Comparison of ENCODE assay signal across 27 cellular contexts in genomic region chr10:128781636-128782035, GRCh38.
"Had no signal": no experiment of that assay in that cellular context is flagged by ENCODE, and none has a peak within 500 bp of the region (broad histone marks: within the 10 kb centered on the region; RNA-seq: fewer than 3 reads in every experiment).

No MANE protein-coding gene starts in this region.

- H3K4me1 ChIP-seq: ascending aorta, gastrocnemius medialis, left ventricle myocardium inferior, stomach, tibial nerve had no signal

- H3K4me3 ChIP-seq: ascending aorta, coronary artery, dorsolateral prefrontal cortex, gastrocnemius medialis, left ventricle myocardium inferior, mucosa of descending colon, ovary, sigmoid colon, stomach, tibial nerve had no signal

- ATAC-seq: gastrocnemius medialis; mucosa of descending colon; stimulated activated naive B cell treated with anti-CD40 and anti-IgM and Interleukin-4, amounts not matched to agents 10 μg/mL and 1 μg/mL and 100 μg/mL, for 72 hours had no signal

- H3K4me1 Mint-ChIP-seq: activated CD4-positive, alpha-beta T cell treated with anti-CD3 and anti-CD28 coated beads, Interleukin-2, amount 10 ng/mL, durations not matched to agents 24 days and 14 days; activated naive CD4-positive, alpha-beta T cell treated with anti-CD3 and anti-CD28 coated beads, Interleukin-2, amount 10 ng/mL, durations not matched to agents 7 days and 5 days; activated naive CD8-positive, alpha-beta T cell treated with anti-CD3 and anti-CD28 coated beads, Interleukin-2, amount 10 ng/mL, durations not matched to agents 7 days and 5 days; nephron progenitor cell; stimulated activated naive B cell treated with anti-CD40 and anti-IgM and Interleukin-4, amounts not matched to agents 10 μg/mL and 1 μg/mL and 100 μg/mL, for 72 hours had no signal

- H3K27me3 ChIP-seq: ascending aorta, ovary, sigmoid colon, stomach, tibial nerve had no signal

- H3K36me3 ChIP-seq: ascending aorta, gastrocnemius medialis, left ventricle myocardium inferior, neutrophil, ovary, sigmoid colon, stomach, tibial nerve had no signal

- H3K9me3 ChIP-seq: ascending aorta, gastrocnemius medialis, left ventricle myocardium inferior, mucosa of descending colon, neutrophil, ovary, sigmoid colon, stomach, tibial nerve had no signal

- H3K36me3 Mint-ChIP-seq: activated CD4-positive, alpha-beta memory T cell treated with anti-CD3 and anti-CD28 coated beads for 36 hours; activated naive CD4-positive, alpha-beta T cell treated with anti-CD3 and anti-CD28 coated beads, Interleukin-2, amount 10 ng/mL, durations not matched to agents 7 days and 5 days; activated naive CD8-positive, alpha-beta T cell treated with anti-CD3 and anti-CD28 coated beads, Interleukin-2, amount 10 ng/mL, durations not matched to agents 7 days and 5 days; brain; stimulated activated naive B cell treated with anti-CD40 and anti-IgM and Interleukin-4, amounts not matched to agents 10 μg/mL and 1 μg/mL and 100 μg/mL, for 72 hours had no signal

- H3K4me3 Mint-ChIP-seq: activated CD4-positive, alpha-beta memory T cell treated with anti-CD3 and anti-CD28 coated beads for 36 hours; activated CD4-positive, alpha-beta T cell treated with anti-CD3 and anti-CD28 coated beads, Interleukin-2, amount 10 ng/mL, durations not matched to agents 24 days and 14 days; activated naive CD4-positive, alpha-beta T cell treated with anti-CD3 and anti-CD28 coated beads, Interleukin-2, amount 10 ng/mL, durations not matched to agents 7 days and 5 days; activated naive CD8-positive, alpha-beta T cell treated with anti-CD3 and anti-CD28 coated beads, Interleukin-2, amount 10 ng/mL, durations not matched to agents 7 days and 5 days; activated T-cell treated with anti-CD3 and anti-CD28 coated beads, Interleukin-2, amount 50 U/mL, for 24 hours; brain; nephron progenitor cell; stimulated activated naive B cell treated with anti-CD40 and anti-IgM and Interleukin-4, amounts not matched to agents 10 μg/mL and 1 μg/mL and 100 μg/mL, for 72 hours had no signal

- DNase-seq: activated CD4-positive, alpha-beta memory T cell treated with anti-CD3 and anti-CD28 coated beads for 36 hours; activated CD4-positive, alpha-beta T cell treated with anti-CD3 and anti-CD28 coated beads, Interleukin-2, amount 10 ng/mL, durations not matched to agents 24 days and 14 days; activated CD4-positive, CD25-positive, alpha-beta regulatory T cell treated with anti-CD3 and anti-CD28 coated beads, Interleukin-2, amount 50 U/mL, for 72 hours; activated CD8-positive, alpha-beta memory T cell treated with anti-CD3 and anti-CD28 coated beads, Interleukin-2, amount 50 U/mL, for 48 hours; activated gamma-delta T cell; activated naive CD4-positive, alpha-beta T cell treated with anti-CD3 and anti-CD28 coated beads, Interleukin-2, amount 10 ng/mL, durations not matched to agents 7 days and 5 days; activated naive CD8-positive, alpha-beta T cell treated with anti-CD3 and anti-CD28 coated beads, Interleukin-2, amount 10 ng/mL, durations not matched to agents 7 days and 5 days; activated T-cell treated with anti-CD3 and anti-CD28 coated beads, Interleukin-2, amount 50 U/mL, for 24 hours; dorsolateral prefrontal cortex; effector memory CD4-positive, alpha-beta T cell; gastrocnemius medialis; glutamatergic neuron; left ventricle myocardium inferior; mucosa of descending colon; nephron progenitor cell; ovary; sigmoid colon; small intestine; stimulated activated naive B cell treated with anti-CD40 and anti-IgM and Interleukin-4, amounts not matched to agents 10 μg/mL and 1 μg/mL and 100 μg/mL, for 72 hours; stomach; T-helper 9 cell had no signal

- H3K27me3 Mint-ChIP-seq: activated naive CD4-positive, alpha-beta T cell treated with anti-CD3 and anti-CD28 coated beads, Interleukin-2, amount 10 ng/mL, durations not matched to agents 7 days and 5 days; activated naive CD8-positive, alpha-beta T cell treated with anti-CD3 and anti-CD28 coated beads, Interleukin-2, amount 10 ng/mL, durations not matched to agents 7 days and 5 days; stimulated activated naive B cell treated with anti-CD40 and anti-IgM and Interleukin-4, amounts not matched to agents 10 μg/mL and 1 μg/mL and 100 μg/mL, for 72 hours had no signal

- H3K27ac Mint-ChIP-seq: activated CD4-positive, alpha-beta memory T cell treated with anti-CD3 and anti-CD28 coated beads for 36 hours; activated CD4-positive, alpha-beta T cell treated with anti-CD3 and anti-CD28 coated beads, Interleukin-2, amount 10 ng/mL, durations not matched to agents 24 days and 14 days; activated naive CD4-positive, alpha-beta T cell treated with anti-CD3 and anti-CD28 coated beads, Interleukin-2, amount 10 ng/mL, durations not matched to agents 7 days and 5 days; activated naive CD8-positive, alpha-beta T cell treated with anti-CD3 and anti-CD28 coated beads, Interleukin-2, amount 10 ng/mL, durations not matched to agents 7 days and 5 days; activated T-cell treated with anti-CD3 and anti-CD28 coated beads, Interleukin-2, amount 50 U/mL, for 24 hours; brain; nephron progenitor cell; progenitor cell of endocrine pancreas; stimulated activated naive B cell treated with anti-CD40 and anti-IgM and Interleukin-4, amounts not matched to agents 10 μg/mL and 1 μg/mL and 100 μg/mL, for 72 hours had no signal
